In genomic region chr4:119678761-119679160, GRCh38 we compare ENCODE assay signal across 22 cellular contexts. TPM values are rescaled to one million over a fixed set of nuclear protein-coding genes. Genes with fewer than 3 reads are reported as not detected.
DNase-seq lines count a peak whose midpoint lies in the region; ATAC-seq and TF ChIP-seq lines count a peak whose summit lies in the region.
"Had no signal": no experiment of that assay in that cellular context is flagged by ENCODE, and none has a peak within 500 bp of the region (broad histone marks: within the 10 kb centered on the region; RNA-seq: fewer than 3 reads in every experiment).

No MANE protein-coding gene starts in this region.

- H3K4me1 ChIP-seq in Panc1 (ENCODE audit: control insufficient read depth, insufficient read depth, low read length), result peaks cover 27% of the 10 kb centered on the region
- H3K4me1 ChIP-seq in esophagus squamous epithelium, result peaks cover 0 to 9% (median 0%) of the 10 kb centered on the region in 3 donors
- H3K4me1 ChIP-seq in rectal smooth muscle tissue (ENCODE audit: control insufficient read depth, insufficient read depth, low read length), result peaks cover 21% of the 10 kb centered on the region

- DNase-seq in ELR (ENCODE audit: low read depth) (peak; percentile 47), Panc1 (ENCODE audit: low read depth, low spot score) (no peak), esophagus squamous epithelium (lab: John Stamatoyannopoulos, UW) (no peak), amniotic stem cell (lab: John Stamatoyannopoulos, UW) (no peak), NCI-H446 treated with DMSO at 0.1 percent for 48 hours (lab: John Stamatoyannopoulos, UW) (no peak), SIG-M5 treated with dmso at 0.1 percent for 504 hours (lab: John Stamatoyannopoulos, UW; ENCODE audit: unreplicated experiment) (no peak), DMS79 treated with DMSO at 0.1 percent for 48 hours (lab: John Stamatoyannopoulos, UW) (no peak)
- DNase-seq: activated CD4-positive, alpha-beta T cell treated with anti-CD3 and anti-CD28 coated beads for 1 hour; activated naive CD8-positive, alpha-beta T cell treated with anti-CD3 and anti-CD28 coated beads, Interleukin-2, amount 50 U/mL, for 24 hours; CD4-positive, alpha-beta T cell; DMS153; effector memory CD4-positive, alpha-beta T cell; kidney glomerular epithelial cell; mesendoderm; NCI-H2029 treated with DMSO at 0.1 percent for 48 hours; NCI-H524 treated with DMSO at 0.1 percent for 48 hours; nephron progenitor cell; SK-N-SH; stimulated activated naive CD4-positive, alpha-beta T cell; T1000; upper lobe of left lung had no signal

- H3K36me3 ChIP-seq in Panc1 (ENCODE audit: control insufficient read depth, insufficient read depth, low read length) (no peaks in the 10 kb centered on the region), esophagus squamous epithelium (no peaks in the 10 kb centered on the region), rectal smooth muscle tissue (ENCODE audit: control insufficient read depth, insufficient read depth, low read length) (no peaks in the 10 kb centered on the region)
- H3K36me3 ChIP-seq: upper lobe of left lung had no signal

- H3K27me3 ChIP-seq in Panc1 (ENCODE audit: control insufficient read depth, insufficient read depth, low read length) (no peaks in the 10 kb centered on the region), esophagus squamous epithelium (no peaks in the 10 kb centered on the region), rectal smooth muscle tissue (ENCODE audit: control insufficient read depth, insufficient read depth, low read length) (no peaks in the 10 kb centered on the region)
- H3K27me3 ChIP-seq: upper lobe of left lung had no signal

- no peak for TF ChIP-seq POLR2A in esophagus squamous epithelium (IDR thresholded peaks at IDR 0.05)

- intact Hi-C loops in Panc1 (cut with micrococcal nuclease; ENCODE audit: unreplicated experiment) (no loop called here), esophagus squamous epithelium (cut with DNase I) (no loop called here)

- no peak for TF ChIP-seq CTCF in Panc1 (IDR thresholded peaks at IDR 0.05)
- TF ChIP-seq CTCF in esophagus squamous epithelium (IDR thresholded peaks at IDR 0.05), result no peak

- CTCF ChIA-PET in Panc1 (lab: Charles Lee), result no interaction called here

- POLR2A ChIA-PET in Panc1 (lab: Charles Lee), result no interaction called here

- peak overlapping the region; percentile 97 for H3K27ac ChIP-seq in Panc1 (ENCODE audit: low read length)
- H3K27ac ChIP-seq in esophagus squamous epithelium, result peak overlapping the region in 3 of 4 donors; percentile 21 to 29 (median 24)
- peak overlapping the region; percentile 40 for H3K27ac ChIP-seq in rectal smooth muscle tissue (ENCODE audit: low read depth, low read length)
- H3K27ac ChIP-seq: upper lobe of left lung had no signal

- H3K9me3 ChIP-seq in Panc1 (ENCODE audit: control insufficient read depth, insufficient read depth, low read depth, low read length) (no peaks in the 10 kb centered on the region), esophagus squamous epithelium (no peaks in the 10 kb centered on the region)
- H3K9me3 ChIP-seq: SK-N-SH, upper lobe of left lung had no signal

- no peak for ATAC-seq in Panc1
- ATAC-seq: activated naive CD8-positive, alpha-beta T cell treated with anti-CD3 and anti-CD28 coated beads, Interleukin-2, amount 50 U/mL, for 24 hours had no signal

- no peak overlapping the region for H3K9ac ChIP-seq in rectal smooth muscle tissue (ENCODE audit: low read length)
- H3K9ac ChIP-seq: SK-N-SH had no signal

- in situ Hi-C loops in Panc1 (cut with HindIII; ENCODE audit: low pct_unique_long_range_greater_than_20kb, low sequenced_read_pairs), result no loop called here

- WGBS in esophagus squamous epithelium, 2 donors, result 44 to 71% methylated on average over 1 of the region's 1 CpG

- no TSS peak for BruUV-seq in Panc1 (replicated peaks; lab: Mats Ljungman, UMichigan)

- H3K4me3 ChIP-seq in Panc1 (ENCODE audit: low read depth in 2 of 2, low read length in 2 of 2) (no peak overlapping the region), esophagus squamous epithelium (no peak overlapping the region), rectal smooth muscle tissue (ENCODE audit: low read length) (no peak overlapping the region)
- H3K4me3 ChIP-seq: upper lobe of left lung had no signal

RNA-seq across cellular contexts. Expression of gene PDE5A, which starts 50.2 kb away (rescaled TPM):
- 114 TPM for total RNA-seq in Panc1 (2021; ENCODE audit: unreplicated experiment)
- polyA plus RNA-seq in Panc1 (2012; ENCODE audit: insufficient read length), result 40.8 TPM
- 10 to 100 TPM in 1 of 4 donors, 1 to 10 TPM in 3; 1.9 to 26.7 (median 6.0) TPM for total RNA-seq in esophagus squamous epithelium

Comparison
In these comparisons a context has a peak if more than half of its experiments do, and no peak if none do; other contexts are left out.
1. H3K27ac ChIP-seq: peak in every context shown above with its lines; median percentile 97 in Panc1; 40 in rectal smooth muscle tissue; 24 in esophagus squamous epithelium.